ENCODE assay signal across 8 cellular contexts in genomic region chrX:7147978-7148824, GRCh38. TPM values are rescaled to one million over a fixed set of nuclear protein-coding genes. Genes with fewer than 3 reads are reported as not detected.
DNase-seq lines count a peak whose midpoint lies in the region; ATAC-seq and TF ChIP-seq lines count a peak whose summit lies in the region.

PUDP (minus strand) TSS chrX:7148153; CDS start chrX:7148113, 40 bp downstream.

- H3K9me2 ChIP-seq in neural cell (ENCODE audit: insufficient read depth, low read length) = no peaks in the 10 kb centered on the region

- H2AFZ ChIP-seq in neural cell (ENCODE audit: low read depth, low read length) = peak within 1 kb of the TSS; percentile 60

- peaks cover 4% of the 10 kb centered on the region for H3K4me1 ChIP-seq in RWPE2 (ENCODE audit: insufficient read depth, poor library complexity, severe bottlenecking)

- peak within 1 kb of the TSS; percentile 39 for H3K4me2 ChIP-seq in neural cell (ENCODE audit: low read length)

- H3K9ac ChIP-seq in neural cell (ENCODE audit: low read length) = peak within 1 kb of the TSS; percentile 89

- H3K36me3 ChIP-seq in RWPE2 (ENCODE audit: low read depth) = no peaks in the 10 kb centered on the region
- H3K36me3 ChIP-seq in neural cell (ENCODE audit: insufficient read depth, low read length) = no peaks in the 10 kb centered on the region

- no peaks in the 10 kb centered on the region for H4K20me1 ChIP-seq in neural cell (ENCODE audit: insufficient read depth)

- H3K27ac ChIP-seq in RWPE2 (ENCODE audit: poor library complexity, severe bottlenecking) = peak within 1 kb of the TSS; percentile 64
- H3K27ac ChIP-seq in neural cell (ENCODE audit: low read length) = peak within 1 kb of the TSS; percentile 92

- peak within 1 kb of the TSS; percentile 65 to 95 for H3K27ac Mint-ChIP-seq in stimulated activated naive CD8-positive, alpha-beta T cell treated with anti-CD3 and anti-CD28 coated beads, Interleukin-15, amount 100 ng/mL, for 72 hours

- no peaks in the 10 kb centered on the region for H3K79me2 ChIP-seq in neural cell (replicated peaks; ENCODE audit: insufficient read depth, low read length)

- no peak for TF ChIP-seq EP300 in neural cell (conservative IDR thresholded peaks at IDR 0.05; ENCODE audit: poor library complexity, severe bottlenecking)

- TF ChIP-seq CTCF in RWPE2 (IDR thresholded peaks at IDR 0.05; ENCODE audit: poor library complexity, severe bottlenecking) (peak; percentile 9), neural cell (IDR thresholded peaks at IDR 0.05; ENCODE audit: poor library complexity, severe bottlenecking) (peak; percentile 71)

- ATAC-seq in RWPE2 (ENCODE audit: low read depth) = peak; percentile 86
- ATAC-seq in stimulated activated naive CD8-positive, alpha-beta T cell treated with anti-CD3 and anti-CD28 coated beads, Interleukin-15, amount 100 ng/mL, for 72 hours = peak; percentile 92

- no peaks in the 10 kb centered on the region for H3K9me3 Mint-ChIP-seq in stimulated activated naive CD8-positive, alpha-beta T cell treated with anti-CD3 and anti-CD28 coated beads, Interleukin-15, amount 100 ng/mL, for 72 hours

- peak; percentile 75 for TF ChIP-seq RAD21 in neural cell (conservative IDR thresholded peaks at IDR 0.05)

- H3K27me3 ChIP-seq in RWPE2 (ENCODE audit: insufficient read depth, poor library complexity, severe bottlenecking) (no peaks in the 10 kb centered on the region), neural cell (ENCODE audit: insufficient read depth, low read depth, low read length) (no peaks in the 10 kb centered on the region)

- peak; percentile 78 for DNase-seq in ELR (ENCODE audit: low read depth)
- peak; percentile 78 for DNase-seq in H4 (ENCODE audit: low spot score)
- peak; percentile 78 for DNase-seq in LoVo (ENCODE audit: low spot score)
- peak; percentile 61 for DNase-seq in RWPE2 (ENCODE audit: low spot score)
- peak; percentile 77 for DNase-seq in activated effector memory CD4-positive, alpha-beta T cell treated with Interleukin-2 at 50 U/mL for 16 hours
- peak; percentile 78 for DNase-seq in fibroblast of the conjunctiva (ENCODE audit: low read depth)
- peak; percentile 83 to 85 for DNase-seq in stimulated activated naive CD8-positive, alpha-beta T cell treated with anti-CD3 and anti-CD28 coated beads, Interleukin-15, amount 100 ng/mL, for 72 hours

- H3K4me3 ChIP-seq in RWPE2 (ENCODE audit: severe bottlenecking) = peak within 1 kb of the TSS; percentile 90
- H3K4me3 ChIP-seq in neural cell (ENCODE audit: low read length) = peak within 1 kb of the TSS; percentile 79

- H3K27me3 Mint-ChIP-seq in stimulated activated naive CD8-positive, alpha-beta T cell treated with anti-CD3 and anti-CD28 coated beads, Interleukin-15, amount 100 ng/mL, for 72 hours = no peaks in the 10 kb centered on the region

- peaks cover 8% of the 10 kb centered on the region for H3K4me1 Mint-ChIP-seq in stimulated activated naive CD8-positive, alpha-beta T cell treated with anti-CD3 and anti-CD28 coated beads, Interleukin-15, amount 100 ng/mL, for 72 hours

- H3K9me3 ChIP-seq in RWPE2 (ENCODE audit: severe bottlenecking) (no peaks in the 10 kb centered on the region), neural cell (ENCODE audit: low read length) (no peaks in the 10 kb centered on the region)

- no peaks in the 10 kb centered on the region for H3F3A ChIP-seq in neural cell (ENCODE audit: insufficient read depth, low read length, poor library complexity, severe bottlenecking)

- H3K4me3 Mint-ChIP-seq in stimulated activated naive CD8-positive, alpha-beta T cell treated with anti-CD3 and anti-CD28 coated beads, Interleukin-15, amount 100 ng/mL, for 72 hours = peak within 1 kb of the TSS; percentile 75 to 82

TF ChIP-seq in neural cell, 6 proteins besides CTCF, POLR2A, EP300 and RAD21:
- TF ChIP-seq REST (IDR thresholded peaks at IDR 0.05; ENCODE audit: borderline replicate concordance) (peak; percentile 83), POLR2AphosphoS5 (IDR thresholded peaks at IDR 0.05) (peak; percentile 61), SMC3 (conservative IDR thresholded peaks at IDR 0.05; ENCODE audit: poor library complexity) (peak; percentile 79), MXI1 (conservative IDR thresholded peaks at IDR 0.05; ENCODE audit: poor library complexity, severe bottlenecking) (peak; percentile 57), EZH2 (IDR thresholded peaks at IDR 0.05; ENCODE audit: borderline replicate concordance, insufficient read depth, low read length, poor library complexity, severe bottlenecking) (no peak), TAF1 (IDR thresholded peaks at IDR 0.05; ENCODE audit: low read depth) (peak; percentile 50)

RNA-seq across cellular contexts. Expression of gene PUDP, which starts in this region (rescaled TPM):
- 5.4 and 17.0 TPM in 2 replicates for total RNA-seq in H4 (2014; rRNA removed; shearing (Covaris generic))
- 18.2 and 19.5 TPM in 2 replicates for polyA plus RNA-seq in neural cell
- polyA minus RNA-seq in neural cell = 14.1 and 15.4 TPM in 2 replicates

Comparison
In these comparisons a context has a peak if more than half of its experiments do, and no peak if none do; other contexts are left out.
1. Peak in every context shown above with its lines: DNase-seq, ATAC-seq, H3K4me3 ChIP-seq and H3K27ac ChIP-seq.